In the genomic region with DNA sequence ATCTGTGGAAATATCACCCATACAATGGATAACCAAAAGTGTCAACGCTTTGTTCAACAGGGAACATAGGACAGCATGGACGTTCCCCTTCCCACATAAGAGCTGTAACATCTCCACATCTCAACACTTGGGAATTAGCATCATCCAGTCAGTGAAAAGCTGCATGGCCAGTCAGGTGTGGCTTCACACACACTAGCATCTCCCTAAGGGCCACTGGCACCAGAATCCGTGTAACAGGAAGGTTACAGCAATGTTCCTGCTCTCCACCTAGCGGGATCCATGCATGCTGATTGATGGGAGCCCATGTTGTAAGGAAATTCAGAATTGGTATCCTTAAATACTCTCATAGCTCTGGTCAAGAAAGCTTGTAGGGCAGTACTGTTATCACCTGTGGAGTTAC, we compare ENCODE assay signal across 31 cellular contexts.
DNase-seq lines count a peak whose midpoint lies in the region; ATAC-seq, FAIRE-seq and TF ChIP-seq lines count a peak whose summit lies in the region.
"Had no signal": no experiment of that assay in that cellular context is flagged by ENCODE, and none has a peak within 500 bp of the region (broad histone marks: within the 10 kb centered on the region; RNA-seq: fewer than 3 reads in every experiment).

No MANE protein-coding gene starts in this region.

- peak; percentile 23 for FAIRE-seq in bronchial epithelial cell (lab: Jason Lieb, UNC)
- FAIRE-seq: A204.1, A549, D721Med had no signal

- CTCF ChIA-PET in RWPE1 (lab: Yijun Ruan, JAX): no interaction called here

- no peak overlapping the region for H3K4me3 ChIP-seq in bronchial epithelial cell (ENCODE audit: low read depth, low read length)
- H3K4me3 ChIP-seq: A549; BLaER1; BLaER1 treated with 17β-estradiol and CSF1 and Interleukin-3, amounts not matched to agents 10 nM and 100 nM had no signal

- intact Hi-C loops in cardiac septum (cut with DNase I) (no loop called here), left ventricle myocardium superior (cut with micrococcal nuclease) (loop anchor here (2.0 kb wide), 1 partner anchor 27 kb away; no protein-coding TSS in a partner anchor)

- no peak for ATAC-seq in left ventricle myocardium superior
- ATAC-seq: A549; CD8-positive, alpha-beta T cell had no signal

- DNase-seq in cardiac septum (ENCODE audit: low spot score): peak; percentile 20
- no peak for DNase-seq in left ventricle myocardium superior
- DNase-seq in bronchial epithelial cell (ENCODE audit: low read depth): no peak
- DNase-seq in RWPE1 (ENCODE audit: low spot score): no peak
- DNase-seq: 8988T; ACHN; AML-193; BE2C; C1 segment of cervical spinal cord; Caco-2; Calu3; CD4-positive, alpha-beta memory T cell; CD4-positive, alpha-beta T cell; CD4-positive, CD25-positive, alpha-beta regulatory T cell; CD8-positive, alpha-beta memory T cell; CD8-positive, alpha-beta T cell; COR-L47; DMS 273 treated with DMSO at 0.1 percent for 48 hours; DMS153; DMS53; DMS79; DMS79 treated with DMSO at 0.1 percent for 48 hours; DND-41; EL had no signal

- TF ChIP-seq CTCF in bronchial epithelial cell (IDR thresholded peaks at IDR 0.05; ENCODE audit: insufficient read depth, low read length, severe bottlenecking) (no peak), RWPE1 (conservative IDR thresholded peaks at IDR 0.05; ENCODE audit: low read depth) (no peak)

- no peak overlapping the region for H3K27ac ChIP-seq in RWPE1
- H3K27ac ChIP-seq: 22Rv1; A549; BLaER1; BLaER1 treated with 17β-estradiol and CSF1 and Interleukin-3, amounts not matched to agents 10 nM and 100 nM; C4-2B had no signal

- no peaks in the 10 kb centered on the region for H3K27me3 ChIP-seq in bronchial epithelial cell (ENCODE audit: control insufficient read depth, insufficient read depth, low read length)
- H3K27me3 ChIP-seq: BE2C; BLaER1; BLaER1 treated with 17β-estradiol and CSF1 and Interleukin-3, amounts not matched to agents 10 nM and 100 nM had no signal

- POLR2A ChIA-PET in RWPE1 (lab: Yijun Ruan, JAX; ENCODE audit: low non-redundant PET): no interaction called here

- H3K36me3 ChIP-seq in bronchial epithelial cell (ENCODE audit: control insufficient read depth, insufficient read depth, low read length): peaks cover 17% of the 10 kb centered on the region
- H3K36me3 ChIP-seq: BE2C had no signal
